In the genomic region with DNA sequence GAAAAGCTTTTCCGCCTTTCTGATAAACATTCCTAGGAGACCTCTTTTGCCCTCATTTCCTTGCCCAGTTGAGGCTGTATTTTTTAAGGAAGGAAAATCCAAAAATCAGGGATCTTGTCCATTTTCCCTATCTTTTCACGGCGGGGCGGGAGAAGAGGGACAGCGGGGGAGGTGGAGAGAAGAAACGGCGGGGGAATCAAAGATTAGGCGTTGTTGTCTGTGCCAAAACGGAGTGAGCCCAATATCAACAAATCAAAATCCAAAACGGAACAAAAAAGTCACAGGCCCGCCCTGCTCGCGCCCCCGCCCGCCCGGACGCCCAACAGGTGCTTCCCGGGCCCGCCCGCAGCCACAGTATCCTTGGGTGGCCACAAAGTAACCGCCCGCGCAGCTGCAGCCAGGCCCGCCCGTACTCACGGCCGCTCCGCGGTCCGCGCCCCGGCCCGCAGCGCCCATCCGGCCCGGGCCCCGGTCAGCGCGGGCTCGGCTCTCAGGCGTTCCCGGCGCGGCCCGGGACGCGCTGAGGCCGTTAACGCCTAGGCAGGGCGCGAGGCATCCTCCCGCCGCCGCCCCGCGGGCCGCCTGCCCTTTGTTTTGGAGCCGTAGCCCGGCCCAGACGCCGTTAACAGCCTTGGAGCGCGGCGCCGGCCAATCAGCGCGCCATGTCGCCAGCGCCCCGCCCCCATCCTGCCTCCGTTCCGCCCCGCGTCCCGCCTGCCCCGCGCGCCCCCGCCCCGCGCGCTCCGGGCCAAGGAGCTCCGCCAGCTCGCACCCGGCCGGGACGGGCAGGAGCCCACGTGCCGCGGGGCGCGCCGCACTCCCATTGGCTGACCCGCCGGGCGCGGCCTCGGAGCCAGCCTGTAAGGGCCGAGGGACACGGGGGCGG, we compare ENCODE assay signal across 8 cellular contexts. TPM values are rescaled to one million over a fixed set of nuclear protein-coding genes. Genes with fewer than 3 reads are reported as not detected.
DNase-seq lines count a peak whose midpoint lies in the region; ATAC-seq and TF ChIP-seq lines count a peak whose summit lies in the region.

A gene with protein sequence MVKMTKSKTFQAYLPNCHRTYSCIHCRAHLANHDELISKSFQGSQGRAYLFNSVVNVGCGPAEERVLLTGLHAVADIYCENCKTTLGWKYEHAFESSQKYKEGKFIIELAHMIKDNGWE (minus strand): TSS at position 597 of the 886 bp plus-strand sequence. CDS start 25,050 bp downstream, outside the sequence.

- no peaks in the 10 kb centered on the region for H3K9me3 Mint-ChIP-seq in neural crest cell
- H3K9me3 Mint-ChIP-seq in stimulated activated naive CD8-positive, alpha-beta T cell treated with anti-CD3 and anti-CD28 coated beads, Interleukin-15, amount 100 ng/mL, for 72 hours, result no peaks in the 10 kb centered on the region

- ATAC-seq in foreskin keratinocyte, result peak; percentile 94
- peak; percentile 95 for ATAC-seq in stimulated activated naive CD8-positive, alpha-beta T cell treated with anti-CD3 and anti-CD28 coated beads, Interleukin-15, amount 100 ng/mL, for 72 hours

- H3K4me3 ChIP-seq in H7 (ENCODE audit: insufficient read depth, low read depth, low read length), result peak within 1 kb of the TSS; percentile 72

- peak within 1 kb of the TSS; percentile 98 for H3K4me3 Mint-ChIP-seq in neural crest cell
- peak within 1 kb of the TSS; percentile 89 to 90 for H3K4me3 Mint-ChIP-seq in stimulated activated naive CD8-positive, alpha-beta T cell treated with anti-CD3 and anti-CD28 coated beads, Interleukin-15, amount 100 ng/mL, for 72 hours

- DNase-seq in G401 (ENCODE audit: low spot score) (peak; percentile 95), H7 (peak; percentile 100), M059J (ENCODE audit: low read depth) (peak; percentile 90), SIG-M5 (lab: John Stamatoyannopoulos, UW) (peak; percentile 49), foreskin keratinocyte (peak; percentile 65 to 78), neural crest cell (ENCODE audit: low read depth, low spot score) (peak; percentile 98)
- DNase-seq in activated gamma-delta T cell treated with anti-CD3 and anti-CD28 coated beads, Interleukin-2, amount 50 U/mL, for 16 hours (ENCODE audit: low read depth), result peak; percentile 93
- DNase-seq in stimulated activated naive CD8-positive, alpha-beta T cell treated with anti-CD3 and anti-CD28 coated beads, Interleukin-15, amount 100 ng/mL, for 72 hours, result peak; percentile 93 to 98

- peaks cover 18% of the 10 kb centered on the region for H3K27me3 ChIP-seq in H7 (ENCODE audit: control insufficient read depth, insufficient read depth, low read length)
- peaks cover 49% of the 10 kb centered on the region for H3K27me3 ChIP-seq in foreskin keratinocyte

- no peaks in the 10 kb centered on the region for H3K36me3 ChIP-seq in H7 (replicated peaks; ENCODE audit: control insufficient read depth, insufficient read depth, low read length)

- no peaks in the 10 kb centered on the region for H3K36me3 Mint-ChIP-seq in neural crest cell (ENCODE audit: low read depth)

- H3K27ac Mint-ChIP-seq in neural crest cell (ENCODE audit: unreplicated experiment), result peak within 1 kb of the TSS; percentile 98
- peak within 1 kb of the TSS; percentile 89 to 91 for H3K27ac Mint-ChIP-seq in stimulated activated naive CD8-positive, alpha-beta T cell treated with anti-CD3 and anti-CD28 coated beads, Interleukin-15, amount 100 ng/mL, for 72 hours

- in situ Hi-C loops in G401 (cut with HindIII; ENCODE audit: low sequenced_read_pairs), result no loop called here

- H3K4me1 ChIP-seq in foreskin keratinocyte, result no peaks in the 10 kb centered on the region

- no peak for TF ChIP-seq CTCF in foreskin keratinocyte (conservative IDR thresholded peaks at IDR 0.05)
- no peak for TF ChIP-seq CTCF in neural crest cell (conservative IDR thresholded peaks at IDR 0.05)

- peaks cover 15% of the 10 kb centered on the region for H3K4me1 Mint-ChIP-seq in neural crest cell
- H3K4me1 Mint-ChIP-seq in stimulated activated naive CD8-positive, alpha-beta T cell treated with anti-CD3 and anti-CD28 coated beads, Interleukin-15, amount 100 ng/mL, for 72 hours, result peaks cover 27% of the 10 kb centered on the region

- no peak within 1 kb of the TSS for H3K27ac ChIP-seq in foreskin keratinocyte

- peaks cover 5% of the 10 kb centered on the region for H3K27me3 Mint-ChIP-seq in neural crest cell (ENCODE audit: low read depth)
- peaks cover 27% of the 10 kb centered on the region for H3K27me3 Mint-ChIP-seq in stimulated activated naive CD8-positive, alpha-beta T cell treated with anti-CD3 and anti-CD28 coated beads, Interleukin-15, amount 100 ng/mL, for 72 hours

RNA-seq across cellular contexts. Expression of the gene that starts here (rescaled TPM):
- total RNA-seq in G401 (2014; rRNA removed; shearing (Covaris generic)), result 0.14 and 0.62 TPM in 2 replicates
- total RNA-seq in H7 (2014; rRNA removed; shearing (Covaris generic)), result 2.2 and 6.4 TPM in 2 replicates
- total RNA-seq in M059J (2014; rRNA removed; shearing (Covaris generic)), result 1.2 and 2.4 TPM in 2 replicates
- total RNA-seq in foreskin keratinocyte (0.14 TPM in 1 of 2 replicates, not detected in the other), neural crest cell (19.5 and 20.9 TPM in 2 replicates)
- 0.03 TPM in 1 of 2 replicates, not detected in the other for polyA plus RNA-seq in foreskin keratinocyte

Comparison
In these comparisons a context has a peak if more than half of its experiments do, and no peak if none do; other contexts are left out.
1. Peak in DNase-seq in G401; RNA of the gene not detected or under 1 TPM.
2. Peak in DNase-seq and ATAC-seq in foreskin keratinocyte; RNA of the gene not detected or under 1 TPM.
3. DNase-seq: peak in every context shown above with its lines; median percentile 100 in H7; 98 in neural crest cell; 96 in stimulated activated naive CD8-positive, alpha-beta T cell treated with anti-CD3 and anti-CD28 coated beads, Interleukin-15, amount 100 ng/mL, for 72 hours; 95 in G401; 93 in activated gamma-delta T cell treated with anti-CD3 and anti-CD28 coated beads, Interleukin-2, amount 50 U/mL, for 16 hours; 90 in M059J; 72 in foreskin keratinocyte; 49 in SIG-M5.